In genomic region chr3:52403955-52404354, GRCh38 we compare ENCODE assay signal across 23 cellular contexts. TPM values are rescaled to one million over a fixed set of nuclear protein-coding genes. Genes with fewer than 3 reads are reported as not detected.
A peak's percentile ranks its signal among the peaks of the same experiment; 100 is the strongest.
DNase-seq lines count a peak whose midpoint lies in the region; ATAC-seq and TF ChIP-seq lines count a peak whose summit lies in the region.
"Had no signal": no experiment of that assay in that cellular context is flagged by ENCODE, and none has a peak within 500 bp of the region (broad histone marks: within the 10 kb centered on the region; RNA-seq: fewer than 3 reads in every experiment).

No MANE protein-coding gene starts in this region.

- H3K4me3 Mint-ChIP-seq in endothelial cell (ENCODE audit: unreplicated experiment), result peak overlapping the region; percentile 37
- no peak overlapping the region for H3K4me3 Mint-ChIP-seq in nephron progenitor cell
- no peak overlapping the region for H3K4me3 Mint-ChIP-seq in stimulated activated naive B cell treated with anti-CD40 and anti-IgM and Interleukin-4, amounts not matched to agents 10 μg/mL and 1 μg/mL and 100 μg/mL, for 72 hours
- no peak overlapping the region for H3K4me3 Mint-ChIP-seq in T-cell
- H3K4me3 Mint-ChIP-seq: activated CD4-positive, alpha-beta memory T cell treated with anti-CD3 and anti-CD28 coated beads, Interleukin-2, amount 10 ng/mL, durations not matched to agents 7 days and 5 days; T-helper 1 cell treated with Interleukin-12 subunit alpha and Interleukin-12 subunit beta and Interleukin-4 antibody, amounts not matched to agents 30 μg/mL and 1 μg/mL, for 36 hours had no signal

- H3K36me3 Mint-ChIP-seq in endothelial cell (ENCODE audit: low read depth, unreplicated experiment), result peaks cover 40% of the 10 kb centered on the region
- peaks cover 47% of the 10 kb centered on the region for H3K36me3 Mint-ChIP-seq in nephron progenitor cell (ENCODE audit: low read depth)
- peaks cover 42 to 80% of the 10 kb centered on the region in 2 donors for H3K36me3 Mint-ChIP-seq in stimulated activated naive B cell treated with anti-CD40 and anti-IgM and Interleukin-4, amounts not matched to agents 10 μg/mL and 1 μg/mL and 100 μg/mL, for 72 hours
- H3K36me3 Mint-ChIP-seq in T-cell, result peaks cover 42% of the 10 kb centered on the region

- no peak overlapping the region for H3K27ac Mint-ChIP-seq in endothelial cell (ENCODE audit: unreplicated experiment)
- peak overlapping the region; percentile 29 for H3K27ac Mint-ChIP-seq in nephron progenitor cell
- peak overlapping the region; percentile 47 for H3K27ac Mint-ChIP-seq in stimulated activated naive B cell treated with anti-CD40 and anti-IgM and Interleukin-4, amounts not matched to agents 10 μg/mL and 1 μg/mL and 100 μg/mL, for 72 hours
- H3K27ac Mint-ChIP-seq in T-cell, result no peak overlapping the region
- H3K27ac Mint-ChIP-seq: activated CD4-positive, alpha-beta memory T cell treated with anti-CD3 and anti-CD28 coated beads, Interleukin-2, amount 10 ng/mL, durations not matched to agents 7 days and 5 days; T-helper 1 cell treated with Interleukin-12 subunit alpha and Interleukin-12 subunit beta and Interleukin-4 antibody, amounts not matched to agents 30 μg/mL and 1 μg/mL, for 36 hours had no signal

- POLR2A ChIA-PET in T-cell (lab: Charles Lee), result interaction anchor here in 1 of 2 donors (0.5 kb wide), 1 partner anchor 211 kb away, joined by 3 read pairs; no protein-coding TSS in a partner anchor

- peak; percentile 48 for DNase-seq in activated effector memory CD4-positive, alpha-beta T cell treated with anti-CD3 and anti-CD28 coated beads, Interleukin-2, amount 50 U/mL, for 16 hours
- no peak for DNase-seq in activated effector memory CD4-positive, alpha-beta T cell treated with Interleukin-2 at 50 U/mL for 16 hours
- DNase-seq in endothelial cell (ENCODE audit: low spot score) (no peak), nephron progenitor cell (no peak), SKM-1 treated with dmso at 0.1 percent for 144 hours (lab: John Stamatoyannopoulos, UW; ENCODE audit: unreplicated experiment) (no peak), epidermal melanocyte (ENCODE audit: insufficient read length, low spot score) (no peak), T-cell (no peak)
- no peak for DNase-seq in stimulated activated naive B cell treated with anti-CD40 and anti-IgM and Interleukin-4, amounts not matched to agents 10 μg/mL and 1 μg/mL and 100 μg/mL, for 72 hours
- DNase-seq: activated CD4-positive, alpha-beta memory T cell treated with anti-CD3 and anti-CD28 coated beads, Interleukin-2, amount 10 ng/mL, durations not matched to agents 7 days and 5 days; activated CD4-positive, CD25-positive, alpha-beta regulatory T cell treated with anti-CD3 and anti-CD28 coated beads, Interleukin-2, amount 50 U/mL, for 72 hours; activated CD8-positive, alpha-beta memory T cell treated with anti-CD3 and anti-CD28 coated beads, Interleukin-2, amount 50 U/mL, for 48 hours; activated gamma-delta T cell treated with Interleukin-2 at 50 U/mL for 16 hours; AML-193; cerebellar nuclear complex; Kasumi-1; NCI-H187 treated with DMSO at 0.1 percent for 48 hours; NCI-H524 treated with DMSO at 0.1 percent for 48 hours; small intestine; stimulated activated CD4-positive, alpha-beta T cell treated with anti-CD3 and anti-CD28 coated beads, Interleukin-2, amount 100 ng/mL, for 24 hours had no signal

- H3K27me3 Mint-ChIP-seq in endothelial cell (ENCODE audit: unreplicated experiment), result peaks cover 11% of the 10 kb centered on the region
- no peaks in the 10 kb centered on the region for H3K27me3 Mint-ChIP-seq in nephron progenitor cell (ENCODE audit: low read depth, poor library complexity)
- H3K27me3 Mint-ChIP-seq in stimulated activated naive B cell treated with anti-CD40 and anti-IgM and Interleukin-4, amounts not matched to agents 10 μg/mL and 1 μg/mL and 100 μg/mL, for 72 hours, result no peaks in the 10 kb centered on the region
- no peaks in the 10 kb centered on the region for H3K27me3 Mint-ChIP-seq in T-cell
- H3K27me3 Mint-ChIP-seq: activated CD4-positive, alpha-beta memory T cell treated with anti-CD3 and anti-CD28 coated beads, Interleukin-2, amount 10 ng/mL, durations not matched to agents 7 days and 5 days had no signal

- H3K4me1 Mint-ChIP-seq in endothelial cell (ENCODE audit: unreplicated experiment), result peaks cover 9% of the 10 kb centered on the region
- H3K4me1 Mint-ChIP-seq in nephron progenitor cell, result peaks cover 11% of the 10 kb centered on the region
- H3K4me1 Mint-ChIP-seq in stimulated activated naive B cell treated with anti-CD40 and anti-IgM and Interleukin-4, amounts not matched to agents 10 μg/mL and 1 μg/mL and 100 μg/mL, for 72 hours, result peaks cover 18 to 23% of the 10 kb centered on the region in 2 donors
- H3K4me1 Mint-ChIP-seq in T-cell, result peaks cover 14 to 18% (median 15%) of the 10 kb centered on the region in 3 donors

- TF ChIP-seq CTCF in endothelial cell (IDR thresholded peaks at IDR 0.05; ENCODE audit: unreplicated experiment), result no peak
- no peak for TF ChIP-seq CTCF in nephron progenitor cell (IDR thresholded peaks at IDR 0.05)

- CTCF ChIA-PET in T-cell (lab: Charles Lee), result no interaction called here

- no peak for ATAC-seq in stimulated activated naive B cell treated with anti-CD40 and anti-IgM and Interleukin-4, amounts not matched to agents 10 μg/mL and 1 μg/mL and 100 μg/mL, for 72 hours (replicated peaks)
- no peak for ATAC-seq in T-cell (replicated peaks in 1 of 4)
- ATAC-seq: HepG2, Panc1 had no signal

- H3K9me3 Mint-ChIP-seq in endothelial cell (ENCODE audit: unreplicated experiment), result no peaks in the 10 kb centered on the region
- no peaks in the 10 kb centered on the region for H3K9me3 Mint-ChIP-seq in nephron progenitor cell
- no peaks in the 10 kb centered on the region for H3K9me3 Mint-ChIP-seq in stimulated activated naive B cell treated with anti-CD40 and anti-IgM and Interleukin-4, amounts not matched to agents 10 μg/mL and 1 μg/mL and 100 μg/mL, for 72 hours
- H3K9me3 Mint-ChIP-seq in T-cell, result no peaks in the 10 kb centered on the region
- H3K9me3 Mint-ChIP-seq: activated CD4-positive, alpha-beta memory T cell treated with anti-CD3 and anti-CD28 coated beads, Interleukin-2, amount 10 ng/mL, durations not matched to agents 7 days and 5 days; T-helper 1 cell treated with Interleukin-12 subunit alpha and Interleukin-12 subunit beta and Interleukin-4 antibody, amounts not matched to agents 30 μg/mL and 1 μg/mL, for 36 hours had no signal

RNA-seq across cellular contexts. Expression of gene BAP1, which starts 5.9 kb away (rescaled TPM):
- total RNA-seq in endothelial cell (ENCODE audit: unreplicated experiment) (118 TPM), T-cell (100 to 1,000 TPM in 3 of 5 donors, 10 to 100 TPM in 2; 94.3 to 108 (median 103) TPM)

RNA-seq across cellular contexts. Expression of gene PHF7, which starts 6.5 kb away (rescaled TPM):
- total RNA-seq in endothelial cell (ENCODE audit: unreplicated experiment) (15.9 TPM), T-cell (10 to 100 TPM; 12.2 to 17.0 (median 15.7) TPM)

RNA-seq across cellular contexts. Expression of gene SEMA3G, which starts 40.9 kb away (rescaled TPM):
- total RNA-seq in endothelial cell (ENCODE audit: unreplicated experiment), result 175 TPM
- total RNA-seq in T-cell, result 1 to 10 TPM in 4 of 5 donors, under 1 TPM in 1; 0.75 to 1.9 (median 1.4) TPM

RNA-seq across cellular contexts. Expression of gene TNNC1, which starts 49.9 kb away (rescaled TPM):
- total RNA-seq in endothelial cell (ENCODE audit: unreplicated experiment), result 0.67 TPM
- 1 to 10 TPM; 2.8 to 8.8 (median 4.5) TPM for total RNA-seq in T-cell
- total RNA-seq: pulmonary artery endothelial cell had no signal

RNA-seq across cellular contexts. Expression of gene NISCH, which starts 51.4 kb away (rescaled TPM):
- total RNA-seq in endothelial cell (ENCODE audit: unreplicated experiment) (261 TPM), T-cell (100 to 1,000 TPM; 152 to 171 (median 157) TPM)

Comparison
In these comparisons a context has a peak if more than half of its experiments do, and no peak if none do; other contexts are left out.
1. H3K27ac Mint-ChIP-seq: peak in nephron progenitor cell (single experiment) and stimulated activated naive B cell treated with anti-CD40 and anti-IgM and Interleukin-4, amounts not matched to agents 10 μg/mL and 1 μg/mL and 100 μg/mL, for 72 hours (single experiment); none in endothelial cell (single experiment) and T-cell (0 of 2).
2. RNA of gene SEMA3G, which starts 40.9 kb away (total RNA-seq): 175 TPM in endothelial cell (single experiment); 0.75 to 1.9 TPM in T-cell; every median in the first group is over 10 times any median in the second.